8 cellular contexts compared by ENCODE assay signal in genomic region chr1:48203287-48203900, GRCh38. TPM values are rescaled to one million over a fixed set of nuclear protein-coding genes. Genes with fewer than 3 reads are reported as not detected.
A peak's percentile ranks its signal among the peaks of the same experiment; 100 is the strongest.
DNase-seq lines count a peak whose midpoint lies in the region; ATAC-seq, FAIRE-seq and TF ChIP-seq lines count a peak whose summit lies in the region.

No MANE protein-coding gene starts in this region.

- no peaks in the 10 kb centered on the region for H3K36me3 ChIP-seq in breast epithelium
- no peaks in the 10 kb centered on the region for H3K36me3 ChIP-seq in mesendoderm (ENCODE audit: control insufficient read depth, insufficient read depth, low read length)

- no peaks in the 10 kb centered on the region for H3K79me2 ChIP-seq in mesendoderm (ENCODE audit: control insufficient read depth, insufficient read depth, low read length)

- H3K9me3 ChIP-seq in breast epithelium = no peaks in the 10 kb centered on the region

- H2BK120ac ChIP-seq in mesendoderm (ENCODE audit: low read depth, low read length) = no peak overlapping the region

- intact Hi-C loops in breast epithelium (cut with DNase I; ENCODE audit: low total_unique reads) = no loop called here

- H3K4me3 ChIP-seq in breast epithelium (no peak overlapping the region), mesendoderm (ENCODE audit: low read length) (no peak overlapping the region)

- peak; percentile 58 for ATAC-seq in GM21515 (IDR thresholded peaks at IDR 0.05; ENCODE audit: unreplicated experiment)

- no peak overlapping the region for H3K18ac ChIP-seq in mesendoderm (ENCODE audit: low read length)

- no peak overlapping the region for H3K9ac ChIP-seq in mesendoderm (ENCODE audit: low read length)

- H3K79me1 ChIP-seq in mesendoderm (ENCODE audit: low read length) = no peaks in the 10 kb centered on the region

- peak; percentile 53 to 62 (median 55) for TF ChIP-seq CTCF in breast epithelium (IDR thresholded peaks at IDR 0.05)

- DNase-seq in DMS153 (lab: John Stamatoyannopoulos, UW) (peak; percentile 48), NCI-H1694 treated with DMSO at 0.1 percent for 48 hours (lab: John Stamatoyannopoulos, UW) (peak; percentile 33), breast epithelium (ENCODE audit: low spot score in 2 of 2) (no peak), mesendoderm (peak; percentile 55), islet precursor cell (no peak), HTR-8/SVneo (ENCODE audit: insufficient read length, low spot score) (no peak), epidermal melanocyte (ENCODE audit: insufficient read length, low spot score) (no peak)

- H3K4me1 ChIP-seq in breast epithelium (no peaks in the 10 kb centered on the region), mesendoderm (ENCODE audit: control insufficient read depth, low read depth, low read length) (peaks cover 9% of the 10 kb centered on the region)

- no peak overlapping the region for H3K4me2 ChIP-seq in mesendoderm (ENCODE audit: low read length)

- no peaks in the 10 kb centered on the region for H3K27me3 ChIP-seq in breast epithelium
- H3K27me3 ChIP-seq in mesendoderm (ENCODE audit: insufficient read depth, low read length, poor library complexity) = no peaks in the 10 kb centered on the region

- H3K56ac ChIP-seq in mesendoderm (ENCODE audit: low read length) = no peak overlapping the region

- WGBS in mesendoderm (ENCODE audit: extremely low coverage, insufficient coverage, low lambda C conversion rate) = no CpG with 5 or more reads among the region's 3 CpGs

- H2BK15ac ChIP-seq in mesendoderm (replicated peaks; ENCODE audit: low read depth) = no peak overlapping the region

- FAIRE-seq in HTR-8/SVneo (lab: Jason Lieb, UNC) = no peak

- no peak overlapping the region for H3K23ac ChIP-seq in mesendoderm (ENCODE audit: low read length)

- H2AK5ac ChIP-seq in mesendoderm (ENCODE audit: low read length) = no peak overlapping the region

- H4K8ac ChIP-seq in mesendoderm (ENCODE audit: low read depth, low read length) = no peak overlapping the region

- no peak overlapping the region for H3K27ac ChIP-seq in breast epithelium
- no peak overlapping the region for H3K27ac ChIP-seq in mesendoderm (ENCODE audit: low read depth, low read length)

- H3K4ac ChIP-seq in mesendoderm (ENCODE audit: low read depth, low read length) = no peak overlapping the region

- H2BK5ac ChIP-seq in mesendoderm (ENCODE audit: low read length) = no peak overlapping the region

- TF ChIP-seq POLR2A in breast epithelium (IDR thresholded peaks at IDR 0.05) = no peak

- no peak overlapping the region for H4K5ac ChIP-seq in mesendoderm (ENCODE audit: low read length)

RNA-seq across cellular contexts. Expression of gene SLC5A9, which starts 19.1 kb away (rescaled TPM):
- under 1 TPM in 2 of 3 donors, not detected in 1; 0.16 to 0.73 TPM for total RNA-seq in breast epithelium
- polyA plus RNA-seq in mesendoderm (2013, experiment 1 of 2) = 1.2 TPM
- 1.0 TPM for polyA plus RNA-seq in mesendoderm (2013, experiment 2 of 2)

Comparison
In these comparisons a context has a peak if more than half of its experiments do, and no peak if none do; other contexts are left out.
1. DNase-seq: peak in DMS153 (single experiment), NCI-H1694 treated with DMSO at 0.1 percent for 48 hours (single experiment) and mesendoderm (single experiment); none in breast epithelium (0 of 2), islet precursor cell (single experiment), HTR-8/SVneo (single experiment) and epidermal melanocyte (single experiment).